ENCODE assay signal across 19 cellular contexts in the genomic region with DNA sequence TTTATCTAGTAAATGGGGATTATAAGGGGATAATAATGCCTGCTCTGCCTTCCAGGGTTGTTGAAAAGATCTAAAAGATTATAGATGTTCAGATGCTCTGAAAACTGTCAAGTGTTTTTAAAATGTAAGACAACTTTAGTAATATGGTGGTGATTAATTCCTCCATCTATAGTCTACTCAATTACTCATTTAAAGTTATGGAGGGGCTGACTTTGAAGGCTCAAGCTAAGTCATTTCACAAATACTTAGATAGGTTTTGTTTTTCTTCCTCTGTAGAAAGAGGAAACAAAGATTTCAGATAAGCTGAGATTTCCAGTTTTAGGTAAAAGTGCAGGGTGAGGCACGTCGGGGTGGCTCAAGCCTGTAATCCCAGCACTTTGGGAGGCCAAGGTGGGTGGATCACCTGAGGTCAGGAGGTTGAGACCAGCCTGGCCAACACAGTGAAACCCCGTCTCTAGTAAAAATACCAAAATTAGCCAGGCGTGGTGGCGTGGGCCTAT.
"Had no signal": no experiment of that assay in that cellular context is flagged by ENCODE, and none has a peak within 500 bp of the region (broad histone marks: within the 10 kb centered on the region; RNA-seq: fewer than 3 reads in every experiment).

No MANE protein-coding gene starts in this region.

- H3K27me3 ChIP-seq: esophagus squamous epithelium, heart right ventricle, suprapubic skin had no signal

- H3K4me1 ChIP-seq: esophagus squamous epithelium, psoas muscle, suprapubic skin had no signal

- H3K27ac Mint-ChIP-seq: activated naive CD8-positive, alpha-beta T cell; activated T-helper 1 cell treated with anti-CD3 and anti-CD28 coated beads, Interleukin-12 subunit alpha, Interleukin-12 subunit beta, Interleukin-2, Interleukin-4 antibody, amounts not matched to agents 30 ng/mL and 10 ng/mL and 1 ng/mL, durations not matched to agents 14 hours and 24 hours and 36 hours; stimulated activated naive CD8-positive, alpha-beta T cell treated with anti-CD3 and anti-CD28 coated beads, Interleukin-15, amount 100 ng/mL, for 72 hours; T-cell had no signal

- H3K4me3 Mint-ChIP-seq: activated naive CD8-positive, alpha-beta T cell; activated T-helper 1 cell treated with anti-CD3 and anti-CD28 coated beads, Interleukin-12 subunit alpha, Interleukin-12 subunit beta, Interleukin-2, Interleukin-4 antibody, amounts not matched to agents 30 ng/mL and 10 ng/mL and 1 ng/mL, durations not matched to agents 14 hours and 24 hours and 36 hours; neural crest cell; stimulated activated naive CD8-positive, alpha-beta T cell treated with anti-CD3 and anti-CD28 coated beads, Interleukin-15, amount 100 ng/mL, for 72 hours; T-cell had no signal

- H3K9me3 Mint-ChIP-seq: activated T-helper 1 cell treated with anti-CD3 and anti-CD28 coated beads, Interleukin-12 subunit alpha, Interleukin-12 subunit beta, Interleukin-2, Interleukin-4 antibody, amounts not matched to agents 30 ng/mL and 10 ng/mL and 1 ng/mL, durations not matched to agents 14 hours and 24 hours and 36 hours; stimulated activated naive CD8-positive, alpha-beta T cell treated with anti-CD3 and anti-CD28 coated beads, Interleukin-15, amount 100 ng/mL, for 72 hours; T-cell had no signal

- H3K27ac ChIP-seq: esophagus squamous epithelium, heart right ventricle, psoas muscle, suprapubic skin had no signal

- H3K36me3 ChIP-seq: esophagus squamous epithelium, heart right ventricle, suprapubic skin had no signal

- H3K36me3 Mint-ChIP-seq: activated naive CD8-positive, alpha-beta T cell; T-cell had no signal

- H3K9me3 ChIP-seq: esophagus squamous epithelium, heart right ventricle, psoas muscle, suprapubic skin had no signal

- H3K4me3 ChIP-seq: esophagus squamous epithelium, heart right ventricle, psoas muscle, suprapubic skin had no signal

- H3K27me3 Mint-ChIP-seq: activated naive CD8-positive, alpha-beta T cell had no signal

- DNase-seq: activated CD4-positive, alpha-beta T cell treated with anti-CD3 and anti-CD28 coated beads, Interleukin-2, amount 50 U/mL, for 4 hours; activated CD4-positive, CD25-positive, alpha-beta regulatory T cell treated with anti-CD3 and anti-CD28 coated beads, Interleukin-2, amount 50 U/mL, for 72 hours; cerebellar nuclear complex; cortex of kidney; esophagus squamous epithelium; heart right ventricle; left ventricle myocardium superior; psoas muscle; right cardiac atrium; small intestine; stimulated activated CD4-positive, alpha-beta T cell treated with anti-CD3 and anti-CD28 coated beads, Interleukin-15, amount 100 ng/mL, for 24 hours; stimulated activated CD4-positive, alpha-beta T cell treated with anti-CD3 and anti-CD28 coated beads, Interleukin-2, amount 100 ng/mL, for 48 hours; stimulated activated naive CD8-positive, alpha-beta T cell treated with anti-CD3 and anti-CD28 coated beads, Interleukin-15, amount 100 ng/mL, for 72 hours; T-cell; T1000 had no signal
